In genomic region chrX:7480721-7481120, GRCh38 we compare ENCODE assay signal across 3 cellular contexts.
"Had no signal": no experiment of that assay in that cellular context is flagged by ENCODE, and none has a peak within 500 bp of the region (broad histone marks: within the 10 kb centered on the region; RNA-seq: fewer than 3 reads in every experiment).

No MANE protein-coding gene starts in this region.

- ATAC-seq: GM12878 had no signal

- H3K4me3 ChIP-seq: GM12878 had no signal

- DNase-seq: GDM1, GF-D8 had no signal
